Comparison of ENCODE assay signal across 10 cellular contexts in genomic region chr14:24116111-24116809, GRCh38. TPM values are rescaled to one million over a fixed set of nuclear protein-coding genes. Genes with fewer than 3 reads are reported as not detected.
DNase-seq lines count a peak whose midpoint lies in the region; ATAC-seq and TF ChIP-seq lines count a peak whose summit lies in the region.
"Had no signal": no experiment of that assay in that cellular context is flagged by ENCODE, and none has a peak within 500 bp of the region (broad histone marks: within the 10 kb centered on the region; RNA-seq: fewer than 3 reads in every experiment).

No MANE protein-coding gene starts in this region.

- ATAC-seq in HCT116: no peak
- ATAC-seq in HG03025 (IDR thresholded peaks at IDR 0.05; ENCODE audit: low FRiP score, unreplicated experiment): no peak
- ATAC-seq in GM21576 (IDR thresholded peaks at IDR 0.05; ENCODE audit: unreplicated experiment): no peak

- H3K27ac Mint-ChIP-seq in activated CD4-positive, alpha-beta memory T cell treated with anti-CD3 and anti-CD28 coated beads for 36 hours: peak overlapping the region; percentile 100

- peak overlapping the region; percentile 86 to 92 for H3K4me3 ChIP-seq in HCT116 (replicated peaks in 1 of 2; ENCODE audit: low read depth in 1 of 2, low read length in 2 of 2)
- peak overlapping the region; percentile 7 for H3K4me3 ChIP-seq in hepatocyte
- peak overlapping the region in 5 of 7 experiments; percentile 55 to 68 (median 62) for H3K4me3 ChIP-seq in skin epidermis

- peak overlapping the region; percentile 84 for H3K9ac ChIP-seq in HCT116 (ENCODE audit: low read length)

- TF ChIP-seq POLR2A in HCT116 (IDR thresholded peaks at IDR 0.05; ENCODE audit: borderline replicate concordance, extremely low read depth, insufficient read depth, insufficient read length): no peak

- H3K9me3 Mint-ChIP-seq in activated CD4-positive, alpha-beta memory T cell treated with anti-CD3 and anti-CD28 coated beads for 36 hours: no peaks in the 10 kb centered on the region

- intact Hi-C loops in HCT116 (cut with micrococcal nuclease): no loop called here
- intact Hi-C loops in activated CD4-positive, alpha-beta memory T cell treated with anti-CD3 and anti-CD28 coated beads for 36 hours (cut with micrococcal nuclease): no loop called here

- 92% methylated on average over 6 of the region's 6 CpGs for WGBS in hepatocyte (ENCODE audit: low lambda C conversion rate, missing lambda C conversion rate)

- H2AFZ ChIP-seq in HCT116 (ENCODE audit: low read depth, low read length, poor library complexity, severe bottlenecking) (no peak overlapping the region), hepatocyte (no peak overlapping the region)

- H3K9me3 ChIP-seq in HCT116 (ENCODE audit: control insufficient read depth in 1 of 2, insufficient read depth in 1 of 2, low read depth in 1 of 2, low read length in 2 of 2): no peaks in the 10 kb centered on the region
- no peaks in the 10 kb centered on the region for H3K9me3 ChIP-seq in hepatocyte (ENCODE audit: low read depth)

- peaks cover 14% of the 10 kb centered on the region; the same call in 1 of the 2 replicates for H3K79me2 ChIP-seq in HCT116 (ENCODE audit: insufficient read depth, low read length)
- H3K79me2 ChIP-seq in hepatocyte: peaks cover 17% of the 10 kb centered on the region

- CTCF ChIA-PET in HCT116 (lab: Charles Lee): interaction anchor here (2.7 kb wide), 1 partner anchor 25 kb away, joined by 11 read pairs; the partner anchor contains the start of gene EMC9
- CTCF ChIA-PET in activated CD4-positive, alpha-beta memory T cell treated with anti-CD3 and anti-CD28 coated beads for 36 hours (lab: Charles Lee): interaction anchor here (0.7 to 4.6 kb wide), 11 partner anchors 8 to 217 kb away, joined by 3 to 33 read pairs (median 5); partner anchors contain the start of genes EMC9, IRF9, PCK2 and PSME2

- H4K20me1 ChIP-seq in HCT116 (ENCODE audit: insufficient read depth): no peaks in the 10 kb centered on the region
- no peaks in the 10 kb centered on the region for H4K20me1 ChIP-seq in hepatocyte (ENCODE audit: insufficient read depth, poor library complexity, severe bottlenecking)

- POLR2A ChIA-PET in HCT116 (lab: Charles Lee): interaction anchor here (1.9 kb wide), 1 partner anchor 8 kb away, joined by 6 read pairs; no protein-coding TSS in a partner anchor
- POLR2A ChIA-PET in activated CD4-positive, alpha-beta memory T cell treated with anti-CD3 and anti-CD28 coated beads for 36 hours (lab: Charles Lee): interaction anchor here (0.9 to 6.6 kb wide), 7 partner anchors 10 to 158 kb away, joined by 3 to 73 read pairs (median 27); partner anchors contain the start of genes EMC9, PSME1, PSME2 and RNF31

- H3K4me1 Mint-ChIP-seq in activated CD4-positive, alpha-beta memory T cell treated with anti-CD3 and anti-CD28 coated beads for 36 hours (ENCODE audit: low read depth): peaks cover 20% of the 10 kb centered on the region

- H3K4me1 ChIP-seq in HCT116 (ENCODE audit: control insufficient read depth in 1 of 2, insufficient read depth in 2 of 2, low read length in 2 of 2) (peaks cover 6 to 16% of the 10 kb centered on the region in 2 experiments; a peak in 3 of 4 replicates), hepatocyte (ENCODE audit: insufficient read depth) (peaks cover 9% of the 10 kb centered on the region)

- H3K27me3 ChIP-seq in HCT116 (ENCODE audit: insufficient read depth, low read length) (no peaks in the 10 kb centered on the region), hepatocyte (no peaks in the 10 kb centered on the region)

- no peak for DNase-seq in HCT116 (ENCODE audit: low read depth, low spot score)
- DNase-seq in activated CD4-positive, alpha-beta memory T cell treated with anti-CD3 and anti-CD28 coated beads for 36 hours: no peak
- no peak for DNase-seq in hepatocyte (ENCODE audit: low spot score)
- DNase-seq in KBM-7: no peak
- DNase-seq in NCI-H774 (lab: John Stamatoyannopoulos, UW): no peak
- DNase-seq: NK-92 treated with Interleukin-12 subunit alpha and Interleukin-12 subunit beta, amount 100 ng/mL, for 24 hours had no signal

- no TSS peak for BruUV-seq in HCT116 (replicated peaks; lab: Mats Ljungman, UMichigan)

- H3K27ac ChIP-seq in HCT116 (ENCODE audit: low read depth, low read length) (no peak overlapping the region), hepatocyte (no peak overlapping the region), skin epidermis (peak overlapping the region in 5 of 21 experiments; percentile 72 to 99 (median 93))

- TF ChIP-seq CTCF in HCT116 (IDR thresholded peaks at IDR 0.05 in 2 of 3, conservative IDR thresholded peaks at IDR 0.05 in 1 of 3; ENCODE audit: borderline replicate concordance in 1 of 3, insufficient read depth in 1 of 3, low read depth in 2 of 3, low read length in 2 of 3): no peak
- no peak for TF ChIP-seq CTCF in hepatocyte (IDR thresholded peaks at IDR 0.05; ENCODE audit: poor library complexity)

- H3K4me3 Mint-ChIP-seq in activated CD4-positive, alpha-beta memory T cell treated with anti-CD3 and anti-CD28 coated beads for 36 hours: peak overlapping the region; percentile 95

- in situ Hi-C loops in KBM-7 (cut with MboI; ENCODE audit: low pct_unique_long_range_greater_than_20kb, low sequenced_read_pairs): no loop called here

- peaks cover 38% of the 10 kb centered on the region for H3K36me3 Mint-ChIP-seq in activated CD4-positive, alpha-beta memory T cell treated with anti-CD3 and anti-CD28 coated beads for 36 hours

- H3K27me3 Mint-ChIP-seq in activated CD4-positive, alpha-beta memory T cell treated with anti-CD3 and anti-CD28 coated beads for 36 hours: no peaks in the 10 kb centered on the region

- H3K4me2 ChIP-seq in HCT116 (ENCODE audit: low read length): peak overlapping the region; percentile 95
- peak overlapping the region; percentile 79 for H3K4me2 ChIP-seq in hepatocyte

- H3K9me2 ChIP-seq in HCT116 (ENCODE audit: insufficient read depth): no peaks in the 10 kb centered on the region
- no peaks in the 10 kb centered on the region for H3K9me2 ChIP-seq in hepatocyte (replicated peaks; ENCODE audit: insufficient read depth)

- peaks cover 12 to 19% of the 10 kb centered on the region in 2 experiments for H3K36me3 ChIP-seq in HCT116 (ENCODE audit: control insufficient read depth in 1 of 2, insufficient read depth in 2 of 2, low read length in 2 of 2)
- H3K36me3 ChIP-seq in hepatocyte (replicated peaks; ENCODE audit: insufficient read depth, low read depth): no peaks in the 10 kb centered on the region

- RAD21 ChIA-PET in HCT116 (lab: Charles Lee; ENCODE audit: low non-redundant PET in 1 of 2, low total read pairs in 2 of 2, uncharacterized antibody in 2 of 2, unreplicated experiment in 2 of 2): interaction anchor here in 1 of 2 experiments (0.7 kb wide), 1 partner anchor 22 kb away, joined by 4 read pairs; no protein-coding TSS in a partner anchor

- no peak for TF ChIP-seq RAD21 in HCT116 (IDR thresholded peaks at IDR 0.05; ENCODE audit: low read depth)

TF ChIP-seq in HCT116, 20 proteins besides CTCF, POLR2A, EP300 and RAD21 (continues in another document):
- TF ChIP-seq SIN3A (IDR thresholded peaks at IDR 0.05; ENCODE audit: low read depth): no peak
- no peak for TF ChIP-seq TCF7L2 (IDR thresholded peaks at IDR 0.05; ENCODE audit: borderline replicate concordance, extremely low read depth, insufficient read depth, insufficient read length)

RNA-seq across cellular contexts. Expression of gene NRL, which starts 1.5 kb away (rescaled TPM):
- total RNA-seq in HCT116 (2021; ENCODE audit: unreplicated experiment): 0.66 TPM
- polyA plus RNA-seq in HCT116 (2012): 0.50 and 0.68 TPM in 2 replicates
- total RNA-seq in activated CD4-positive, alpha-beta memory T cell treated with anti-CD3 and anti-CD28 coated beads for 36 hours: 1 to 10 TPM; 1.2 to 1.9 TPM
- total RNA-seq in hepatocyte: 1.2 and 4.8 TPM in 2 replicates
- 2.4 and 3.3 TPM in 2 replicates for polyA plus RNA-seq in hepatocyte

RNA-seq across cellular contexts. Expression of gene DCAF11, which starts 1.7 kb away (rescaled TPM):
- total RNA-seq in HCT116 (2021; ENCODE audit: unreplicated experiment) (47.5 TPM), hepatocyte (78.9 and 85.4 TPM in 2 replicates)
- 40.1 and 45.9 TPM in 2 replicates for polyA plus RNA-seq in HCT116 (2012)
- total RNA-seq in activated CD4-positive, alpha-beta memory T cell treated with anti-CD3 and anti-CD28 coated beads for 36 hours: 10 to 100 TPM; 85.6 to 91.8 TPM
- 50.3 and 55.6 TPM in 2 replicates for polyA plus RNA-seq in hepatocyte

RNA-seq across cellular contexts. Expression of gene FITM1, which starts 14.2 kb away (rescaled TPM):
- 0.81 TPM for total RNA-seq in HCT116 (2021; ENCODE audit: unreplicated experiment)
- polyA plus RNA-seq in HCT116 (2012): 0.26 and 0.62 TPM in 2 replicates
- total RNA-seq in activated CD4-positive, alpha-beta memory T cell treated with anti-CD3 and anti-CD28 coated beads for 36 hours: under 1 TPM in 1 of 2 experiments, not detected in 1; 0.86 TPM
- 0.24 and 1.0 TPM in 2 replicates for total RNA-seq in hepatocyte
- polyA plus RNA-seq in hepatocyte: 0.62 and 2.2 TPM in 2 replicates
- total RNA-seq: kidney epithelial cell had no signal

RNA-seq across cellular contexts. Expression of gene PSME1, which starts 19.7 kb away (rescaled TPM):
- total RNA-seq in HCT116 (2021; ENCODE audit: unreplicated experiment) (174 TPM), hepatocyte (123 and 134 TPM in 2 replicates)
- 121 and 140 TPM in 2 replicates for polyA plus RNA-seq in HCT116 (2012)
- total RNA-seq in activated CD4-positive, alpha-beta memory T cell treated with anti-CD3 and anti-CD28 coated beads for 36 hours: 100 to 1,000 TPM; 403 to 427 TPM
- 202 and 238 TPM in 2 replicates for polyA plus RNA-seq in hepatocyte

RNA-seq across cellular contexts. Expression of gene PCK2, which starts 22.1 kb away (rescaled TPM):
- total RNA-seq in HCT116 (2021; ENCODE audit: unreplicated experiment) (94.1 TPM), hepatocyte (68.7 and 76.5 TPM in 2 replicates)
- polyA plus RNA-seq in HCT116 (2012): 137 and 142 TPM in 2 replicates
- total RNA-seq in activated CD4-positive, alpha-beta memory T cell treated with anti-CD3 and anti-CD28 coated beads for 36 hours: 100 to 1,000 TPM; 118 to 125 TPM
- 75.0 and 88.8 TPM in 2 replicates for polyA plus RNA-seq in hepatocyte

Comparison
In these comparisons a context has a peak if more than half of its experiments do, and no peak if none do; other contexts are left out.
1. H3K4me3 ChIP-seq: peak in every context shown above with its lines; median percentile 89 in HCT116; 62 in skin epidermis; 7 in hepatocyte.